In genomic region chr20:36849333-36850065, GRCh38 we compare ENCODE assay signal across 21 cellular contexts. TPM values are rescaled to one million over a fixed set of nuclear protein-coding genes. Genes with fewer than 3 reads are reported as not detected.
DNase-seq lines count a peak whose midpoint lies in the region; ATAC-seq, FAIRE-seq and TF ChIP-seq lines count a peak whose summit lies in the region.
"Had no signal": no experiment of that assay in that cellular context is flagged by ENCODE, and none has a peak within 500 bp of the region (broad histone marks: within the 10 kb centered on the region; RNA-seq: fewer than 3 reads in every experiment).

No MANE protein-coding gene starts in this region.

- intact Hi-C loops in MCF 10A (cut with micrococcal nuclease), result no loop called here
- intact Hi-C loops in mammary epithelial cell (cut with micrococcal nuclease), result no loop called here

- no peak overlapping the region for H4K8ac ChIP-seq in H9 (replicated peaks; ENCODE audit: insufficient read length, low read depth, low read length)

- H3K79me1 ChIP-seq in H9 (ENCODE audit: insufficient read depth, low read depth, low read length, poor library complexity, severe bottlenecking), result no peaks in the 10 kb centered on the region

- H3K23ac ChIP-seq in H9 (ENCODE audit: insufficient read length, low read depth, low read length), result no peak overlapping the region

- H4K5ac ChIP-seq in H9 (ENCODE audit: insufficient read length, low read depth, low read length), result no peak overlapping the region

- 86% methylated on average over 9 of the region's 9 CpGs for WGBS in mammary epithelial cell (ENCODE audit: low coverage, missing lambda C conversion rate)
- 79 to 81% methylated on average over 8 to 9 of the region's 9 CpGs for WGBS in tibial nerve, 2 donors
- WGBS in H9 (ENCODE audit: extremely low coverage, insufficient read length, low lambda C conversion rate), result no CpG with 5 or more reads among the region's 9 CpGs

- BruUV-seq in MCF 10A (replicated peaks; lab: Mats Ljungman, UMichigan) (no TSS peak), mammary epithelial cell (replicated peaks; lab: Mats Ljungman, UMichigan) (no TSS peak)

- H2BK20ac ChIP-seq in H9 (ENCODE audit: low read depth, low read length, poor library complexity, severe bottlenecking), result no peak overlapping the region

- H3K4me2 ChIP-seq in mammary epithelial cell (ENCODE audit: insufficient read depth, low read depth, low read length) (no peak overlapping the region), astrocyte (ENCODE audit: low read length) (no peak overlapping the region), H9 (ENCODE audit: insufficient read depth, insufficient read length, low read length) (no peak overlapping the region)

- H3K9me3 Mint-ChIP-seq in MCF 10A (ENCODE audit: unreplicated experiment) (no peaks in the 10 kb centered on the region), astrocyte (ENCODE audit: unreplicated experiment) (no peaks in the 10 kb centered on the region), H9 (peaks cover 9 to 12% of the 10 kb centered on the region in 2 experiments)

- POLR2A ChIA-PET in MCF 10A (lab: Yijun Ruan, JAX), result interaction anchor here (7.6 kb wide), 1 partner anchor 12 kb away, joined by 88 read pairs; a partner anchor contains a TSS

- no peak overlapping the region for H3K18ac ChIP-seq in H9 (ENCODE audit: insufficient read length, low read depth, low read length)

- no peak overlapping the region for H4K91ac ChIP-seq in H9 (ENCODE audit: insufficient read length, low read depth, low read length)

- H3K4ac ChIP-seq in H9 (ENCODE audit: low read depth, low read length), result no peak overlapping the region

- H3K36me3 Mint-ChIP-seq in MCF 10A (ENCODE audit: insufficient read depth, unreplicated experiment) (peaks cover 9% of the 10 kb centered on the region), astrocyte (ENCODE audit: low read depth, unreplicated experiment) (peaks cover 11% of the 10 kb centered on the region), H9 (ENCODE audit: insufficient read depth in 1 of 3, low read depth in 3 of 3) (peaks cover 11 to 14% (median 13%) of the 10 kb centered on the region in 3 experiments)

- no peak overlapping the region for H3K14ac ChIP-seq in H9 (ENCODE audit: insufficient read depth, low read length)

- CTCF ChIA-PET in MCF 10A (lab: Yijun Ruan, JAX), result interaction anchor here (0.5 to 2.0 kb wide), 4 partner anchors 11 to 244 kb away, joined by 3 to 6 read pairs (median 4); partner anchors contain the start of gene RAB5IF
- CTCF ChIA-PET in mammary epithelial cell (lab: Charles Lee; ENCODE audit: low non-redundant PET), result no interaction called here

- TF ChIP-seq POLR2A in tibial nerve (IDR thresholded peaks at IDR 0.05), result no peak

- H4K20me1 ChIP-seq in mammary epithelial cell (ENCODE audit: insufficient read depth, low read length) (no peaks in the 10 kb centered on the region), astrocyte (ENCODE audit: insufficient read depth, low read length) (peaks cover 22% of the 10 kb centered on the region), H9 (ENCODE audit: control insufficient read depth, insufficient read depth, insufficient read length) (no peaks in the 10 kb centered on the region)

- H2AFZ ChIP-seq in mammary epithelial cell (ENCODE audit: low read depth, low read length) (no peak overlapping the region), astrocyte (ENCODE audit: low read depth, low read length) (no peak overlapping the region), H9 (ENCODE audit: low read length) (no peak overlapping the region)

- H3K4me1 ChIP-seq in mammary epithelial cell (ENCODE audit: insufficient read depth, low read length) (peaks cover 23% of the 10 kb centered on the region), astrocyte (ENCODE audit: insufficient read depth, low read length) (peaks cover 50% of the 10 kb centered on the region), muscle layer of colon (ENCODE audit: insufficient read depth, low read length) (peaks cover 78% of the 10 kb centered on the region), tibial nerve (peaks cover 0 to 88% (median 63%) of the 10 kb centered on the region in 4 donors), H9 (ENCODE audit: insufficient read depth, low read length) (no peaks in the 10 kb centered on the region)

- H3K23me2 ChIP-seq in H9 (ENCODE audit: insufficient read length, low read depth, low read length, poor library complexity, severe bottlenecking), result no peaks in the 10 kb centered on the region

- H3K36me3 ChIP-seq in mammary epithelial cell (ENCODE audit: insufficient read depth, low read length) (no peaks in the 10 kb centered on the region), astrocyte (ENCODE audit: insufficient read depth, low read length) (no peaks in the 10 kb centered on the region), muscle layer of colon (ENCODE audit: insufficient read depth, low read length) (peaks cover 4% of the 10 kb centered on the region), tibial nerve (no peaks in the 10 kb centered on the region)

- no peak overlapping the region for H3K27ac ChIP-seq in mammary epithelial cell (ENCODE audit: insufficient read depth, low read depth, low read length)
- H3K27ac ChIP-seq in astrocyte (ENCODE audit: low read depth, low read length), result peak overlapping the region; percentile 66
- peak overlapping the region; percentile 27 for H3K27ac ChIP-seq in muscle layer of colon (ENCODE audit: low read depth, low read length)
- H3K27ac ChIP-seq in tibial nerve, result peak overlapping the region in 3 of 4 donors; percentile 43 to 91 (median 59)
- no peak overlapping the region for H3K27ac ChIP-seq in H9 (ENCODE audit: insufficient read length, low read depth, low read length)

- H2BK15ac ChIP-seq in H9 (ENCODE audit: low read depth, low read length), result no peak overlapping the region

- H3K9ac ChIP-seq in mammary epithelial cell (ENCODE audit: insufficient read depth, low read length) (no peak overlapping the region), astrocyte (ENCODE audit: low read length) (peak overlapping the region; percentile 23), muscle layer of colon (ENCODE audit: low read length) (no peak overlapping the region), H9 (ENCODE audit: extremely low read depth, insufficient read length, low read length) (no peak overlapping the region)

- dilution Hi-C loops in mammary epithelial cell (cut with HindIII; ENCODE audit: low sequenced_read_pairs), result no loop called here

- no peak overlapping the region for H3K4me3 Mint-ChIP-seq in MCF 10A (ENCODE audit: unreplicated experiment)
- H3K4me3 Mint-ChIP-seq in astrocyte (ENCODE audit: unreplicated experiment), result no peak overlapping the region
- H3K4me3 Mint-ChIP-seq in H9, result no peak overlapping the region
- H3K4me3 Mint-ChIP-seq: neural crest cell had no signal

- peak overlapping the region; percentile 74 for H3K27ac Mint-ChIP-seq in MCF 10A (ENCODE audit: low read depth, unreplicated experiment)
- no peak overlapping the region for H3K27ac Mint-ChIP-seq in astrocyte (ENCODE audit: unreplicated experiment)
- H3K27ac Mint-ChIP-seq in H9, result no peak overlapping the region

- H3K4me1 Mint-ChIP-seq in MCF 10A (ENCODE audit: insufficient read depth, unreplicated experiment), result peaks cover 12% of the 10 kb centered on the region
- peaks cover 21% of the 10 kb centered on the region for H3K4me1 Mint-ChIP-seq in astrocyte (ENCODE audit: low read depth, unreplicated experiment)
- peaks cover 16 to 20% of the 10 kb centered on the region in 2 experiments for H3K4me1 Mint-ChIP-seq in H9

- H2AK5ac ChIP-seq in H9 (ENCODE audit: insufficient read length, low read length), result no peak overlapping the region

- no peak overlapping the region for H2BK120ac ChIP-seq in H9 (ENCODE audit: low read depth, low read length, poor library complexity, severe bottlenecking)

- no peak for ATAC-seq in HG02678 (IDR thresholded peaks at IDR 0.05; ENCODE audit: unreplicated experiment)
- ATAC-seq: right cardiac atrium had no signal

- TF ChIP-seq EP300 in tibial nerve (IDR thresholded peaks at IDR 0.05), result no peak

- H3T11ph ChIP-seq in H9 (ENCODE audit: low read length), result no peak overlapping the region

- DNase-seq in MCF 10A (ENCODE audit: unreplicated experiment), result no peak
- DNase-seq in mammary epithelial cell, result no peak
- DNase-seq in astrocyte (ENCODE audit: low read depth), result no peak
- DNase-seq in tibial nerve (ENCODE audit: low spot score in 2 of 2), result no peak
- no peak for DNase-seq in H9
- no peak for DNase-seq in UCSD-AML1 (lab: John Stamatoyannopoulos, UW; ENCODE audit: unreplicated experiment)
- DNase-seq: 8988T; activated CD4-positive, CD25-positive, alpha-beta regulatory T cell treated with anti-CD3 and anti-CD28 coated beads, Interleukin-2, amount 50 U/mL, for 72 hours; activated naive CD4-positive, alpha-beta T cell treated with Interleukin-2 at 50 U/mL for 16 hours; effector CD8-positive, alpha-beta T cell; GOT3; NCI-H2029; NCI-H510A treated with DMSO at 0.1 percent for 48 hours; stimulated activated CD4-positive, alpha-beta T cell treated with anti-CD3 and anti-CD28 coated beads, Interleukin-2, amount 100 ng/mL, for 24 hours; T-helper 2 cell; testis had no signal

- in situ Hi-C loops in mammary epithelial cell (cut with MboI; ENCODE audit: low sequenced_read_pairs in 2 of 2), result no loop called here

- H3K27me3 ChIP-seq in mammary epithelial cell (ENCODE audit: insufficient read depth, low read length) (no peaks in the 10 kb centered on the region), astrocyte (ENCODE audit: insufficient read depth, low read length) (no peaks in the 10 kb centered on the region), muscle layer of colon (ENCODE audit: control insufficient read depth in 1 of 2, insufficient read depth in 2 of 2, low read length in 2 of 2) (no peaks in the 10 kb centered on the region), tibial nerve (no peaks in the 10 kb centered on the region), H9 (ENCODE audit: insufficient read depth, low read length) (no peaks in the 10 kb centered on the region)
- H3K27me3 ChIP-seq: testis had no signal

- FAIRE-seq in astrocyte (lab: Jason Lieb, UNC), result no peak
- FAIRE-seq: RCC 7860 had no signal

- peaks cover 92% of the 10 kb centered on the region for H3K79me2 ChIP-seq in mammary epithelial cell (ENCODE audit: insufficient read depth, low read length)
- H3K79me2 ChIP-seq in astrocyte (ENCODE audit: insufficient read depth, low read length), result peaks cover 86% of the 10 kb centered on the region
- no peaks in the 10 kb centered on the region for H3K79me2 ChIP-seq in H9 (ENCODE audit: insufficient read depth, low read length)

- H2BK5ac ChIP-seq in H9 (ENCODE audit: insufficient read length, low read length), result no peak overlapping the region

- H2BK12ac ChIP-seq in H9 (ENCODE audit: insufficient read length, low read depth, low read length), result no peak overlapping the region

- TF ChIP-seq CTCF in MCF 10A (IDR thresholded peaks at IDR 0.05; ENCODE audit: unreplicated experiment) (no peak), mammary epithelial cell (conservative IDR thresholded peaks at IDR 0.05 in 1 of 2, IDR thresholded peaks at IDR 0.05 in 1 of 2; ENCODE audit: extremely low read depth in 1 of 2, insufficient read depth in 1 of 2, low read depth in 1 of 2, low read length in 2 of 2) (no peak), astrocyte (IDR thresholded peaks at IDR 0.05; ENCODE audit: insufficient read depth, low read depth, low read length) (no peak), tibial nerve (IDR thresholded peaks at IDR 0.05) (no peak), H9 (conservative IDR thresholded peaks at IDR 0.05) (no peak)

- no peaks in the 10 kb centered on the region for H3K27me3 Mint-ChIP-seq in MCF 10A (ENCODE audit: insufficient read depth, unreplicated experiment)
- H3K27me3 Mint-ChIP-seq in astrocyte (ENCODE audit: low read depth, unreplicated experiment), result no peaks in the 10 kb centered on the region
- no peaks in the 10 kb centered on the region for H3K27me3 Mint-ChIP-seq in H9 (ENCODE audit: low read depth)

- H3K9me3 ChIP-seq in mammary epithelial cell (replicated peaks; ENCODE audit: insufficient read depth, low read length) (no peaks in the 10 kb centered on the region), astrocyte (ENCODE audit: insufficient read depth, low read depth, low read length) (no peaks in the 10 kb centered on the region), muscle layer of colon (ENCODE audit: low read length) (no peaks in the 10 kb centered on the region), tibial nerve (no peaks in the 10 kb centered on the region), H9 (ENCODE audit: control insufficient read depth, low read depth, low read length) (no peaks in the 10 kb centered on the region)
- H3K9me3 ChIP-seq: testis had no signal

- H3K56ac ChIP-seq in H9 (ENCODE audit: insufficient read length, low read depth, low read length), result no peak overlapping the region

- H3K4me3 ChIP-seq in mammary epithelial cell (replicated peaks in 1 of 3; ENCODE audit: insufficient read depth in 1 of 3, low read depth in 2 of 3, low read length in 3 of 3) (no peak overlapping the region), astrocyte (ENCODE audit: insufficient read depth, low read depth, low read length) (no peak overlapping the region), muscle layer of colon (ENCODE audit: low read depth in 1 of 2, low read length in 2 of 2) (no peak overlapping the region), tibial nerve (no peak overlapping the region)
- H3K4me3 ChIP-seq: testis had no signal

RNA-seq across cellular contexts. Expression of gene TLDC2, which starts 26.4 kb away (rescaled TPM):
- total RNA-seq in MCF 10A (2022), result not detected in 2 replicates
- total RNA-seq in mammary epithelial cell, result not detected
- not detected for polyA plus RNA-seq in mammary epithelial cell
- polyA minus RNA-seq in mammary epithelial cell, result not detected
- total RNA-seq in astrocyte, result not detected in 2 replicates
- total RNA-seq in tibial nerve, result not detected
- 0.11 TPM in 1 of 2 replicates, not detected in the other for total RNA-seq in H9 (2021)
- total RNA-seq: neural crest cell, right cardiac atrium had no signal

Comparison
In these comparisons a context has a peak if more than half of its experiments do, and no peak if none do; other contexts are left out.
1. H3K27ac ChIP-seq: peak in astrocyte (single experiment), muscle layer of colon (single experiment) and tibial nerve (3 of 4); none in mammary epithelial cell (single experiment) and H9 (single experiment).